In the genomic region with DNA sequence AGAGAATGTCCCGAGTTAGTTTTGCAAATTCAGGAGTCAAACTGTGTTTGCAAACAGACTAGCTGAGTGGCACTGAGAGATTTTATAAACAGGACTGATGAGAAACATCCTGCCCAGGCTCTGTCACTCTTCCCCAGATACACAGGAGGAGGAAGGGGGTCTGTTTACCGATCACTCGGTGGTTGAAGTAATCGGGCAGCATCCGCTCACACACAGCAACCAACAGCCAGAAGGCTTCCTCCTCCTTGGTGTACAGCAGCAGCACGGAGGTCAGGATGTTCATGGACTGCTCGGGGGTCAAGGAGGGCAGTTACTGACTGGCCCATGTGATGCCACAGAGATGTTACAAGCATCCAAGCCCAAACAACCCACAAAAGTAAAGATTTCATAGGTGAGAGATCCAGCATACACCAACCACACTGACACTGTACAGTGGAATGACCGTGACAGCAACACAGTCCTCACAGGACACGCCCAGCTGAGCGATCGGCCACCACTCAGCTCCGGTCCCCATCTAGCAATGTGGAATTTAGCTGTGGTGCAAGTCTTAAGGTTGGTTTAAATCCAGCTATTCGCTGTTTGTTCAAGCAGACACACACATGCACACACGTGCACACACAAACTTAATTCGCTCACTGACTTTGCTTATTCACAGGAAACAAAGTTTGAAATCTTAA, we compare ENCODE assay signal across 2 cellular contexts.
TF ChIP-seq lines count a peak whose summit lies in the region.

No MANE protein-coding gene starts in this region.

TF ChIP-seq in HepG2, 621 proteins besides CTCF, POLR2A, EP300 and RAD21:
- TF ChIP-seq ZNF543 (CRISPR knock-in tag; IDR thresholded peaks at IDR 0.05) (no peak), MED1 (CRISPR knock-in tag; IDR thresholded peaks at IDR 0.05) (no peak), RBM22 (optimal IDR thresholded peaks at IDR 0.05; ENCODE audit: low read length) (peak; percentile 71), ELF4 (CRISPR knock-in tag; IDR thresholded peaks at IDR 0.05; ENCODE audit: borderline replicate concordance) (no peak), MEIS1 (CRISPR knock-in tag; IDR thresholded peaks at IDR 0.05; ENCODE audit: borderline replicate concordance) (no peak), SOX13 (IDR thresholded peaks at IDR 0.05) (no peak), SOX13 (CRISPR knock-in tag; conservative IDR thresholded peaks at IDR 0.05 in 1 of 2, IDR thresholded peaks at IDR 0.05 in 1 of 2) (no peak), JARID2 (CRISPR knock-in tag; IDR thresholded peaks at IDR 0.05; ENCODE audit: insufficient replicate concordance) (no peak), THAP11 (CRISPR knock-in tag; IDR thresholded peaks at IDR 0.05) (no peak), ZNF329 (CRISPR knock-in tag; IDR thresholded peaks at IDR 0.05; ENCODE audit: low read depth) (no peak)
- TF ChIP-seq, protein P1, sequence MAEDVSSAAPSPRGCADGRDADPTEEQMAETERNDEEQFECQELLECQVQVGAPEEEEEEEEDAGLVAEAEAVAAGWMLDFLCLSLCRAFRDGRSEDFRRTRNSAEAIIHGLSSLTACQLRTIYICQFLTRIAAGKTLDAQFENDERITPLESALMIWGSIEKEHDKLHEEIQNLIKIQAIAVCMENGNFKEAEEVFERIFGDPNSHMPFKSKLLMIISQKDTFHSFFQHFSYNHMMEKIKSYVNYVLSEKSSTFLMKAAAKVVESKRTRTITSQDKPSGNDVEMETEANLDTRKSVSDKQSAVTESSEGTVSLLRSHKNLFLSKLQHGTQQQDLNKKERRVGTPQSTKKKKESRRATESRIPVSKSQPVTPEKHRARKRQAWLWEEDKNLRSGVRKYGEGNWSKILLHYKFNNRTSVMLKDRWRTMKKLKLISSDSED (CRISPR knock-in tag; IDR thresholded peaks at IDR 0.05), result 0 out of 2 replicates have a peak, but pooled peaks have one; percentile 43
- TF ChIP-seq, protein P2, sequence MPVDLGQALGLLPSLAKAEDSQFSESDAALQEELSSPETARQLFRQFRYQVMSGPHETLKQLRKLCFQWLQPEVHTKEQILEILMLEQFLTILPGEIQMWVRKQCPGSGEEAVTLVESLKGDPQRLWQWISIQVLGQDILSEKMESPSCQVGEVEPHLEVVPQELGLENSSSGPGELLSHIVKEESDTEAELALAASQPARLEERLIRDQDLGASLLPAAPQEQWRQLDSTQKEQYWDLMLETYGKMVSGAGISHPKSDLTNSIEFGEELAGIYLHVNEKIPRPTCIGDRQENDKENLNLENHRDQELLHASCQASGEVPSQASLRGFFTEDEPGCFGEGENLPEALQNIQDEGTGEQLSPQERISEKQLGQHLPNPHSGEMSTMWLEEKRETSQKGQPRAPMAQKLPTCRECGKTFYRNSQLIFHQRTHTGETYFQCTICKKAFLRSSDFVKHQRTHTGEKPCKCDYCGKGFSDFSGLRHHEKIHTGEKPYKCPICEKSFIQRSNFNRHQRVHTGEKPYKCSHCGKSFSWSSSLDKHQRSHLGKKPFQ (CRISPR knock-in tag; IDR thresholded peaks at IDR 0.05; ENCODE audit: insufficient replicate concordance), result no peak

TF ChIP-seq in H1, 55 proteins besides CTCF, POLR2A, EP300 and RAD21:
- no peak for TF ChIP-seq SIRT6 (IDR thresholded peaks at IDR 0.05; ENCODE audit: low read length)
- no peak for TF ChIP-seq CBX8 (IDR thresholded peaks at IDR 0.05; ENCODE audit: borderline replicate concordance, low read depth, low read length)
- no peak for TF ChIP-seq CTBP2 (IDR thresholded peaks at IDR 0.05; ENCODE audit: borderline replicate concordance, insufficient read depth, insufficient read length, low read length)
- TF ChIP-seq MAFK (IDR thresholded peaks at IDR 0.05; ENCODE audit: low read depth, low read length), result no peak
- TF ChIP-seq NRF1 (IDR thresholded peaks at IDR 0.05; ENCODE audit: low read depth, low read length), result no peak
